ENCODE assay signal across 8 cellular contexts in genomic region chr17:21239680-21240374, GRCh38. TPM values are rescaled to one million over a fixed set of nuclear protein-coding genes. Genes with fewer than 3 reads are reported as not detected.
DNase-seq lines count a peak whose midpoint lies in the region; ATAC-seq and TF ChIP-seq lines count a peak whose summit lies in the region.

No MANE protein-coding gene starts in this region.

- H3K4me2 ChIP-seq in SU-DHL-6 (ENCODE audit: low read depth, low read length, poor library complexity, severe bottlenecking) = no peak overlapping the region

- H3K36me3 ChIP-seq in HAP-1 (replicated peaks) = no peaks in the 10 kb centered on the region
- no peaks in the 10 kb centered on the region for H3K36me3 ChIP-seq in SU-DHL-6 (ENCODE audit: low read length)
- H3K36me3 ChIP-seq in right atrium auricular region = peaks cover 8% of the 10 kb centered on the region
- H3K36me3 ChIP-seq in upper lobe of left lung = peaks cover 0 to 28% (median 15%) of the 10 kb centered on the region in 4 donors

- in situ Hi-C loops in HAP-1 (cut with MboI; ENCODE audit: low sequenced_read_pairs) = no loop called here

- peak; percentile 58 for DNase-seq in AG08395 (ENCODE audit: low spot score)
- peak; percentile 41 to 43 for DNase-seq in HAP-1 (ENCODE audit: low spot score in 2 of 2)
- DNase-seq in right atrium auricular region (ENCODE audit: low spot score) = no peak
- no peak for DNase-seq in upper lobe of left lung
- no peak for DNase-seq in head of caudate nucleus

- no peak overlapping the region for H3K9ac ChIP-seq in SU-DHL-6 (ENCODE audit: low read length)

- no peak for TF ChIP-seq EP300 in upper lobe of left lung (IDR thresholded peaks at IDR 0.05)

- no peak for TF ChIP-seq POLR2A in upper lobe of left lung (IDR thresholded peaks at IDR 0.05)

- H3K79me2 ChIP-seq in SU-DHL-6 (ENCODE audit: insufficient read depth, low read length) = no peaks in the 10 kb centered on the region

- no peaks in the 10 kb centered on the region for H3F3A ChIP-seq in SU-DHL-6 (ENCODE audit: insufficient read depth)

- H4K20me1 ChIP-seq in SU-DHL-6 (ENCODE audit: low read depth, low read length) = no peaks in the 10 kb centered on the region

- intact Hi-C loops in head of caudate nucleus (cut with DNase I) = loop anchor here (10.0 kb wide), 1 partner anchor 125 kb away; no protein-coding TSS in a partner anchor

- H3K27ac ChIP-seq in SU-DHL-6 (ENCODE audit: low read depth, low read length) (no peak overlapping the region), right atrium auricular region (no peak overlapping the region), upper lobe of left lung (no peak overlapping the region)

- H3K27me3 ChIP-seq in HAP-1 (ENCODE audit: low read depth) = no peaks in the 10 kb centered on the region
- no peaks in the 10 kb centered on the region for H3K27me3 ChIP-seq in SU-DHL-6 (ENCODE audit: low read length)
- H3K27me3 ChIP-seq in right atrium auricular region = no peaks in the 10 kb centered on the region
- H3K27me3 ChIP-seq in upper lobe of left lung = no peaks in the 10 kb centered on the region

- H3K4me3 ChIP-seq in HAP-1 = no peak overlapping the region
- H3K4me3 ChIP-seq in SU-DHL-6 (ENCODE audit: insufficient read depth, low read length, poor library complexity, severe bottlenecking) = no peak overlapping the region
- no peak overlapping the region for H3K4me3 ChIP-seq in right atrium auricular region
- no peak overlapping the region for H3K4me3 ChIP-seq in upper lobe of left lung

- H3K9me2 ChIP-seq in SU-DHL-6 (replicated peaks; ENCODE audit: insufficient read depth, low read length) = no peaks in the 10 kb centered on the region

- ATAC-seq in upper lobe of left lung (ENCODE audit: low FRiP score in 2 of 2) (peak in 1 of 2 donors; percentile 60), HG02763 (IDR thresholded peaks at IDR 0.05; ENCODE audit: unreplicated experiment) (no peak), HG03108 (IDR thresholded peaks at IDR 0.05; ENCODE audit: unreplicated experiment) (no peak)

- no peaks in the 10 kb centered on the region for H3K4me1 ChIP-seq in HAP-1
- peaks cover 0 to 28% of the 10 kb centered on the region in 2 donors for H3K4me1 ChIP-seq in right atrium auricular region
- no peaks in the 10 kb centered on the region for H3K4me1 ChIP-seq in upper lobe of left lung

- H3K9me3 ChIP-seq in HAP-1 = no peaks in the 10 kb centered on the region
- no peaks in the 10 kb centered on the region for H3K9me3 ChIP-seq in SU-DHL-6 (ENCODE audit: insufficient read depth, low read length)
- no peaks in the 10 kb centered on the region for H3K9me3 ChIP-seq in right atrium auricular region
- no peaks in the 10 kb centered on the region for H3K9me3 ChIP-seq in upper lobe of left lung

- 77 to 79% methylated on average over 6 to 13 of the region's 13 CpGs for WGBS in upper lobe of left lung, 2 donors

- TF ChIP-seq CTCF in SU-DHL-6 (IDR thresholded peaks at IDR 0.05; ENCODE audit: insufficient read depth, low read length, poor library complexity, severe bottlenecking) = peak; percentile 16
- TF ChIP-seq CTCF in right atrium auricular region (IDR thresholded peaks at IDR 0.05) = peak; percentile 30 to 58
- peak; percentile 17 to 48 (median 32) for TF ChIP-seq CTCF in upper lobe of left lung (IDR thresholded peaks at IDR 0.05)

- H2AFZ ChIP-seq in SU-DHL-6 (ENCODE audit: low read depth, low read length, severe bottlenecking) = no peak overlapping the region

RNA-seq across cellular contexts. Expression of gene NATD1, which starts 13.4 kb away (rescaled TPM):
- 10 to 100 TPM; 15.4 to 17.0 TPM for total RNA-seq in right atrium auricular region
- total RNA-seq in upper lobe of left lung = 10 to 100 TPM; 11.2 to 32.5 (median 16.1) TPM

RNA-seq across cellular contexts. Expression of gene TMEM11, which starts 25.9 kb away (rescaled TPM):
- total RNA-seq in right atrium auricular region (10 to 100 TPM; 25.5 to 27.2 TPM), upper lobe of left lung (10 to 100 TPM; 13.0 to 38.9 (median 21.6) TPM)

RNA-seq across cellular contexts. Expression of gene MAP2K3, which starts 44.7 kb away (rescaled TPM):
- total RNA-seq in right atrium auricular region (10 to 100 TPM; 37.8 to 43.8 TPM), upper lobe of left lung (100 to 1,000 TPM in 1 of 6 donors, 10 to 100 TPM in 5; 45.1 to 134 (median 79.5) TPM)

Comparison
In these comparisons a context has a peak if more than half of its experiments do, and no peak if none do; other contexts are left out.
1. DNase-seq: peak in AG08395 (single experiment) and HAP-1 (2 of 2); none in right atrium auricular region (single experiment), upper lobe of left lung (0 of 2) and head of caudate nucleus (0 of 42).
2. Peak in every context shown above with its lines, with median percentiles within 50 percentile points of each other: CTCF ChIP-seq.